ENCODE assay signal across 15 cellular contexts in the genomic region with DNA sequence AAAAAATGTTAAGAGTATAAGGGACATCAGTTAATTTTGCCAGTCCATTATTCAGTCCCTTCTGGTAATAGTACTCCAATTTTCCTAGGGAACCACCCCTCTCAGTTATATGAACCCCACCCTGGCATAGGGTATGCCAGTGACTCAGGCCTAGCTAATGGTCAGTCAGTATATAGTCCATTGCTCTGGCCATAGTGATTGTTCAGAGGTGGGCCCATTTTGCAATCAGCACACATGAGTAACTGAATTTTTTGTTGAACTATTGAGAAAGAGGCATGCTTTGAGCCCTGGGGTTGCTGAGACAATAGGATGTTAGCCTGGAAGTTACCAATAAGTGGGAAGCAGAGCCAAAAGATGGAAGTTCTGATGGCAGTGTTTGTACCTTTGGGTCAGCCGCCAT. TPM values are rescaled to one million over a fixed set of nuclear protein-coding genes. Genes with fewer than 3 reads are reported as not detected.
DNase-seq lines count a peak whose midpoint lies in the region; ATAC-seq, FAIRE-seq and TF ChIP-seq lines count a peak whose summit lies in the region.
"Had no signal": no experiment of that assay in that cellular context is flagged by ENCODE, and none has a peak within 500 bp of the region (broad histone marks: within the 10 kb centered on the region; RNA-seq: fewer than 3 reads in every experiment).

No MANE protein-coding gene starts in this region.

- no peak for TF ChIP-seq CTCF in K562 (IDR thresholded peaks at IDR 0.05 in 2 of 3, conservative IDR thresholded peaks at IDR 0.05 in 1 of 3; ENCODE audit: insufficient read depth in 2 of 3, low read depth in 1 of 3, low read length in 3 of 3)
- TF ChIP-seq CTCF in HepG2 (CRISPR knock-in tag; IDR thresholded peaks at IDR 0.05), result no peak
- no peak for TF ChIP-seq CTCF in tibial nerve (IDR thresholded peaks at IDR 0.05)

- H3K27me3 ChIP-seq in K562 (ENCODE audit: control insufficient read depth in 2 of 2, insufficient read depth in 2 of 2, low read length in 2 of 2), result no peaks in the 10 kb centered on the region
- no peaks in the 10 kb centered on the region; a peak in 2 of 5 replicates for H3K27me3 ChIP-seq in HepG2 (ENCODE audit: control insufficient read depth in 1 of 2, insufficient read depth in 2 of 2, low read length in 2 of 2)
- H3K27me3 ChIP-seq in tibial nerve, result no peaks in the 10 kb centered on the region

- peak overlapping the region in 2 of 4 donors; percentile 30 to 79 for H3K4me3 Mint-ChIP-seq in IgD-negative memory B cell
- H3K4me3 Mint-ChIP-seq: CD8-positive, alpha-beta T cell; central memory CD8-positive, alpha-beta T cell; stimulated activated effector memory CD8-positive, alpha-beta T cell treated with anti-CD3 and anti-CD28 coated beads, Interleukin-12 subunit alpha, Interleukin-12 subunit beta, amount 100 ng/mL, for 72 hours; T-helper 1 cell treated with Interleukin-12 subunit alpha and Interleukin-12 subunit beta and Interleukin-4 antibody, amounts not matched to agents 30 μg/mL and 1 μg/mL, for 36 hours had no signal

- FAIRE-seq in K562 (lab: Jason Lieb, UNC) (no peak), HepG2 (lab: Jason Lieb, UNC) (no peak)
- FAIRE-seq: islet of Langerhans had no signal

- H4K20me1 ChIP-seq in K562 (replicated peaks; ENCODE audit: control insufficient read depth, insufficient read depth, low read length) (peaks cover 6% of the 10 kb centered on the region; the same call in 1 of the 2 replicates), HepG2 (ENCODE audit: insufficient read depth, low read length) (peaks cover 15% of the 10 kb centered on the region; the same call in 1 of the 2 replicates)

- BruUV-seq in K562 (replicated peaks; lab: Mats Ljungman, UMichigan) (TSS peak; percentile 10), HepG2 (replicated peaks; lab: Mats Ljungman, UMichigan) (TSS peak; percentile 21)

- H3K27ac Mint-ChIP-seq in IgD-negative memory B cell, result peak overlapping the region; percentile 52 to 92 (median 78)
- H3K27ac Mint-ChIP-seq: stimulated activated effector memory CD8-positive, alpha-beta T cell treated with anti-CD3 and anti-CD28 coated beads, Interleukin-12 subunit alpha, Interleukin-12 subunit beta, amount 100 ng/mL, for 72 hours; T-helper 1 cell treated with Interleukin-12 subunit alpha and Interleukin-12 subunit beta and Interleukin-4 antibody, amounts not matched to agents 30 μg/mL and 1 μg/mL, for 36 hours had no signal

- 100% methylated on average over 1 of the region's 1 CpG for WGBS in K562 (ENCODE audit: insufficient coverage, low coverage, missing lambda C conversion rate)
- 71% methylated on average over 1 of the region's 1 CpG for WGBS in HepG2 (ENCODE audit: low lambda C conversion rate)
- WGBS in tibial nerve, 2 donors, result 94 to 100% methylated on average over 1 of the region's 1 CpG

- H3K27me3 Mint-ChIP-seq in IgD-negative memory B cell, result no peaks in the 10 kb centered on the region
- H3K27me3 Mint-ChIP-seq: central memory CD8-positive, alpha-beta T cell had no signal

- H3K4me1 Mint-ChIP-seq in IgD-negative memory B cell, result peaks cover 42 to 55% (median 54%) of the 10 kb centered on the region in 3 donors

- in situ Hi-C loops in K562 (cut with MboI) (no loop called here), HepG2 (cut with HindIII; ENCODE audit: extremely low pct_ligation_motif_present, low pct_unique_long_range_greater_than_20kb) (no loop called here)

- ATAC-seq in K562 (no peak), HepG2 (peak; percentile 75), GM21526 (IDR thresholded peaks at IDR 0.05; ENCODE audit: low FRiP score, unreplicated experiment) (no peak)
- ATAC-seq: CD8-positive, alpha-beta T cell; stimulated activated effector memory CD8-positive, alpha-beta T cell treated with anti-CD3 and anti-CD28 coated beads, Interleukin-12 subunit alpha, Interleukin-12 subunit beta, amount 100 ng/mL, for 72 hours had no signal

- CTCF ChIA-PET in K562 (lab: Yijun Ruan, JAX; ENCODE audit: low intra/inter-chr PET ratio) (no interaction called here), HepG2 (lab: Yijun Ruan, JAX; ENCODE audit: low intra/inter-chr PET ratio, low total read pairs) (no interaction called here)

- intact Hi-C loops in K562 (cut with micrococcal nuclease) (no loop called here), HepG2 (cut with micrococcal nuclease; ENCODE audit: unreplicated experiment) (no loop called here)

- H3K4me3 ChIP-seq in K562 (no peak overlapping the region), HepG2 (replicated peaks in 1 of 3; ENCODE audit: insufficient read depth in 1 of 3, low read depth in 2 of 3, low read length in 3 of 3) (no peak overlapping the region), tibial nerve (no peak overlapping the region)
- H3K4me3 ChIP-seq: prostate gland had no signal

- no peak overlapping the region for H2AFZ ChIP-seq in K562 (ENCODE audit: low read depth, low read length)
- H2AFZ ChIP-seq in HepG2 (ENCODE audit: low read length), result no peak overlapping the region

- TF ChIP-seq RAD21 in K562 (CRISPR knock-in tag; conservative IDR thresholded peaks at IDR 0.05 in 1 of 2, IDR thresholded peaks at IDR 0.05 in 1 of 2) (no peak), HepG2 (CRISPR knock-in tag; IDR thresholded peaks at IDR 0.05) (peak; percentile 12; the same call in 1 of the 2 replicates)

- DNase-seq in AG20443 (ENCODE audit: low spot score) (peak; percentile 67), K562 (ENCODE audit: extremely low read depth in 1 of 4, low spot score in 3 of 4) (no peak), HepG2 (ENCODE audit: low spot score) (peak; percentile 84), C1 segment of cervical spinal cord (lab: John Stamatoyannopoulos, UW) (no peak), tibial nerve (ENCODE audit: low spot score in 2 of 2) (no peak), NCI-H187 (lab: John Stamatoyannopoulos, UW) (no peak)
- DNase-seq: activated effector memory CD4-positive, alpha-beta T cell treated with anti-CD3 and anti-CD28 coated beads, Interleukin-2, amount 50 U/mL, for 16 hours; CD8-positive, alpha-beta T cell had no signal

- no peak overlapping the region for H3K27ac ChIP-seq in K562 (ENCODE audit: extremely low read depth, low read depth, low read length)
- peak overlapping the region; percentile 59 for H3K27ac ChIP-seq in HepG2 (ENCODE audit: extremely low read length, insufficient read depth, low read length)
- H3K27ac ChIP-seq in tibial nerve, result peak overlapping the region in 1 of 4 donors; percentile 99
- H3K27ac ChIP-seq: prostate gland had no signal

- TF ChIP-seq POLR2A in K562 (conservative IDR thresholded peaks at IDR 0.05) (no peak), HepG2 (IDR thresholded peaks at IDR 0.05; ENCODE audit: insufficient read depth in 1 of 2, low read depth in 2 of 2, low read length in 2 of 2) (no peak), tibial nerve (IDR thresholded peaks at IDR 0.05) (no peak)

- H3K9ac ChIP-seq in K562 (ENCODE audit: insufficient read depth in 1 of 2, low read depth in 2 of 2, low read length in 2 of 2) (no peak overlapping the region), HepG2 (ENCODE audit: insufficient read depth, low read depth, low read length) (no peak overlapping the region)

- H3K4me1 ChIP-seq in K562 (replicated peaks in 1 of 2; ENCODE audit: control insufficient read depth in 2 of 2, insufficient read depth in 2 of 2, low read length in 2 of 2), result peaks cover 18 to 20% of the 10 kb centered on the region in 2 experiments; a peak in 4 of 5 replicates
- H3K4me1 ChIP-seq in HepG2 (ENCODE audit: insufficient read depth, low read length), result peaks cover 44% of the 10 kb centered on the region
- H3K4me1 ChIP-seq in tibial nerve, result peaks cover 0 to 56% (median 27%) of the 10 kb centered on the region in 4 donors

- no peaks in the 10 kb centered on the region for H3K9me1 ChIP-seq in K562 (ENCODE audit: control insufficient read depth, insufficient read depth, low read length)

- H3K36me3 ChIP-seq in K562 (ENCODE audit: control insufficient read depth, insufficient read depth, low read length), result no peaks in the 10 kb centered on the region
- no peaks in the 10 kb centered on the region; a peak in 3 of 5 replicates for H3K36me3 ChIP-seq in HepG2 (replicated peaks in 1 of 2; ENCODE audit: control insufficient read depth in 1 of 2, insufficient read depth in 2 of 2, low read length in 2 of 2)
- no peaks in the 10 kb centered on the region for H3K36me3 ChIP-seq in tibial nerve
- H3K36me3 ChIP-seq: prostate gland had no signal

- no peaks in the 10 kb centered on the region for H3K9me3 Mint-ChIP-seq in IgD-negative memory B cell
- H3K9me3 Mint-ChIP-seq: CD8-positive, alpha-beta T cell; central memory CD8-positive, alpha-beta T cell; stimulated activated effector memory CD8-positive, alpha-beta T cell treated with anti-CD3 and anti-CD28 coated beads, Interleukin-12 subunit alpha, Interleukin-12 subunit beta, amount 100 ng/mL, for 72 hours; T-helper 1 cell treated with Interleukin-12 subunit alpha and Interleukin-12 subunit beta and Interleukin-4 antibody, amounts not matched to agents 30 μg/mL and 1 μg/mL, for 36 hours had no signal

- H3K4me2 ChIP-seq in K562 (ENCODE audit: insufficient read depth, low read length), result no peak overlapping the region
- H3K4me2 ChIP-seq in HepG2 (ENCODE audit: low read depth, low read length), result 0 out of 2 replicates have a peak overlapping the region, but pooled peaks have one; percentile 24

- H3K79me2 ChIP-seq in K562 (ENCODE audit: control insufficient read depth, insufficient read depth, low read length), result peaks cover 88% of the 10 kb centered on the region
- H3K79me2 ChIP-seq in HepG2 (ENCODE audit: insufficient read depth, low read length), result peaks cover 81% of the 10 kb centered on the region

- TF ChIP-seq EP300 in K562 (IDR thresholded peaks at IDR 0.05; ENCODE audit: low read length) (no peak), HepG2 (IDR thresholded peaks at IDR 0.05; ENCODE audit: low read depth in 2 of 2, low read length in 2 of 2) (peak; percentile 52 to 63; a peak in 2 of 4 replicates), HepG2 (CRISPR knock-in tag; IDR thresholded peaks at IDR 0.05; ENCODE audit: borderline replicate concordance) (no peak), tibial nerve (IDR thresholded peaks at IDR 0.05) (peak in 1 of 2 donors; percentile 27)

- H3K9me3 ChIP-seq in K562 (replicated peaks; ENCODE audit: control insufficient read depth, insufficient read depth, low read depth, low read length), result no peaks in the 10 kb centered on the region
- no peaks in the 10 kb centered on the region for H3K9me3 ChIP-seq in HepG2 (ENCODE audit: low read length)
- H3K9me3 ChIP-seq in tibial nerve, result no peaks in the 10 kb centered on the region
- H3K9me3 ChIP-seq: prostate gland had no signal

- H3K36me3 Mint-ChIP-seq in IgD-negative memory B cell, result no peaks in the 10 kb centered on the region

- POLR2A ChIA-PET in K562 (lab: Yijun Ruan, JAX), result interaction anchor here (0.5 to 1.5 kb wide), 3 partner anchors 12 to 89 kb away, joined by 3 to 7 read pairs (median 4); no protein-coding TSS in a partner anchor
- POLR2A ChIA-PET in HepG2 (lab: Yijun Ruan, JAX), result interaction anchor here (1.2 to 1.3 kb wide), 2 partner anchors 26 to 44 kb away, joined by 4 to 5 read pairs; no protein-coding TSS in a partner anchor

RNA-seq across cellular contexts. Expression of a gene that starts 4.1 kb away (rescaled TPM):
- polyA plus RNA-seq in IgD-negative memory B cell (24.3 TPM), K562 (2011; rRNA removed) (75.3 and 78.4 TPM in 2 replicates), K562 (2014; fragmentation: Illumina TruSeq; extraction: Trizol) (55.1 and 56.8 TPM in 2 replicates), K562 (2014; fragmentation: Nextera tagmentation; extraction: Ambion mirVana) (1 to 10 TPM; 4.6 to 5.4 TPM), K562 (2014; rRNA removed) (30.3 and 112 TPM in 2 replicates), HepG2 (2011; rRNA removed) (96.6 and 103 TPM in 2 replicates)
- 161 and 276 TPM in 2 replicates for total RNA-seq in K562 (2011; cell fraction: chromatin; rRNA removed; ENCODE audit: low replicate concordance)
- total RNA-seq in K562 (2011; cell fraction: nucleolus; rRNA removed), result 65.2 and 96.1 TPM in 2 replicates
- total RNA-seq in K562 (2011; cell fraction: nucleoplasm; rRNA removed), result 143 and 236 TPM in 2 replicates
- total RNA-seq in K562 (2014; rRNA removed) (39.0 and 40.6 TPM in 2 replicates), K562 (2014; rRNA removed; fragmentation: Illumina TruSeq; extraction: Trizol) (26.6 and 33.1 TPM in 2 replicates), K562 (2015; rRNA removed; fragmentation: Illumina TruSeq; extraction: Trizol) (32.6 and 33.7 TPM in 2 replicates), K562 (2021) (28.6 and 29.2 TPM in 2 replicates), HepG2 (2016; rRNA removed; fragmentation: Illumina TruSeq; extraction: Trizol) (25.5 and 37.8 TPM in 2 replicates), tibial nerve (10 to 100 TPM; 47.3 to 74.1 (median 70.6) TPM)
- 32.3 and 52.2 TPM in 2 replicates for polyA plus RNA-seq in K562 (2011; cell fraction: cytosol; rRNA removed)
- 110 and 115 TPM in 2 replicates for polyA plus RNA-seq in K562 (2011; cell fraction: nucleus; rRNA removed)
- 16.3 and 17.8 TPM in 2 replicates for polyA plus RNA-seq in K562 (2012)
- 132 and 162 TPM in 2 replicates for polyA minus RNA-seq in K562 (2011; rRNA and poly(A)+ RNA removed)
- 27.7 and 35.1 TPM in 2 replicates for polyA minus RNA-seq in K562 (2011; cell fraction: cytosol; rRNA and poly(A)+ RNA removed)
- 33.9 and 66.8 TPM in 2 replicates for polyA minus RNA-seq in K562 (2011; cell fraction: nucleus; rRNA and poly(A)+ RNA removed)
- 218 and 232 TPM in 2 replicates for total RNA-seq in HepG2 (2016; cell fraction: cytosol; rRNA removed; fragmentation: Illumina TruSeq; extraction: Trizol; ENCODE audit: low read depth)
- total RNA-seq in HepG2 (2016; cell fraction: insoluble cytoplasmic fraction; rRNA removed; fragmentation: Illumina TruSeq; extraction: Trizol), result 24.4 and 24.7 TPM in 2 replicates
- total RNA-seq in HepG2 (2016; cell fraction: membrane; rRNA removed; fragmentation: Illumina TruSeq; extraction: Trizol), result 46.4 and 46.7 TPM in 2 replicates
- 44.1 and 49.3 TPM in 2 replicates for total RNA-seq in HepG2 (2016; cell fraction: nucleus; rRNA removed; fragmentation: Illumina TruSeq; extraction: Trizol)
- polyA plus RNA-seq in HepG2 (2011; cell fraction: cytosol; rRNA removed), result 28.4 and 40.4 TPM in 2 replicates
- 91.5 and 98.6 TPM in 2 replicates for polyA plus RNA-seq in HepG2 (2011; cell fraction: nucleus; rRNA removed)
- polyA plus RNA-seq in HepG2 (2012), result 19.7 TPM in 2 replicates
- 1.0 and 1.9 TPM in 2 replicates for polyA plus RNA-seq in HepG2 (2016; cell fraction: cytosol; fragmentation: Illumina TruSeq; extraction: Trizol; ENCODE audit: low read depth)
- polyA plus RNA-seq in HepG2 (2016; cell fraction: insoluble cytoplasmic fraction; fragmentation: Illumina TruSeq; extraction: Trizol; ENCODE audit: low read depth), result 21.2 and 31.8 TPM in 2 replicates
- 4.6 and 5.7 TPM in 2 replicates for polyA plus RNA-seq in HepG2 (2016; cell fraction: membrane; fragmentation: Illumina TruSeq; extraction: Trizol; ENCODE audit: low read depth)
- polyA plus RNA-seq in HepG2 (2016; cell fraction: nucleus; fragmentation: Illumina TruSeq; extraction: Trizol; ENCODE audit: insufficient read depth, low read depth), result 50.6 and 53.6 TPM in 2 replicates
- 101 and 103 TPM in 2 replicates for polyA minus RNA-seq in HepG2 (2011; rRNA and poly(A)+ RNA removed; ENCODE audit: low replicate concordance)
- 46.1 and 64.4 TPM in 2 replicates for polyA minus RNA-seq in HepG2 (2011; cell fraction: cytosol; rRNA and poly(A)+ RNA removed)
- polyA minus RNA-seq in HepG2 (2011; cell fraction: nucleus; rRNA and poly(A)+ RNA removed), result 104 and 122 TPM in 2 replicates

RNA-seq across cellular contexts. Expression of a gene that starts 45.5 kb away (rescaled TPM):
- polyA plus RNA-seq in IgD-negative memory B cell, result 65.5 TPM
- 9.2 and 23.4 TPM in 2 replicates for total RNA-seq in K562 (2011; cell fraction: chromatin; rRNA removed; ENCODE audit: low replicate concordance)
- 6.2 and 7.2 TPM in 2 replicates for total RNA-seq in K562 (2011; cell fraction: nucleolus; rRNA removed)
- total RNA-seq in K562 (2011; cell fraction: nucleoplasm; rRNA removed), result 13.4 and 20.8 TPM in 2 replicates
- 105 and 106 TPM in 2 replicates for total RNA-seq in K562 (2014; rRNA removed)
- 82.1 and 94.8 TPM in 2 replicates for total RNA-seq in K562 (2014; rRNA removed; fragmentation: Illumina TruSeq; extraction: Trizol)
- 67.5 and 77.6 TPM in 2 replicates for total RNA-seq in K562 (2015; rRNA removed; fragmentation: Illumina TruSeq; extraction: Trizol)
- 76.3 and 83.8 TPM in 2 replicates for total RNA-seq in K562 (2021)
- 53.4 and 64.9 TPM in 2 replicates for polyA plus RNA-seq in K562 (2011; rRNA removed)
- 11.2 and 17.6 TPM in 2 replicates for polyA plus RNA-seq in K562 (2011; cell fraction: cytosol; rRNA removed)
- polyA plus RNA-seq in K562 (2011; cell fraction: nucleus; rRNA removed), result 8.3 and 15.6 TPM in 2 replicates
- polyA plus RNA-seq in K562 (2012), result 47.8 and 58.7 TPM in 2 replicates
- polyA plus RNA-seq in K562 (2014; fragmentation: Illumina TruSeq; extraction: Trizol), result 72.1 and 87.6 TPM in 2 replicates
- polyA plus RNA-seq in K562 (2014; fragmentation: Nextera tagmentation; extraction: Ambion mirVana), result 10 to 100 TPM; 35.7 to 47.5 TPM
- polyA plus RNA-seq in K562 (2014; rRNA removed), result 47.2 and 48.9 TPM in 2 replicates
- polyA minus RNA-seq in K562 (2011; rRNA and poly(A)+ RNA removed), result 80.8 and 120 TPM in 2 replicates
- polyA minus RNA-seq in K562 (2011; cell fraction: cytosol; rRNA and poly(A)+ RNA removed), result 29.3 and 41.4 TPM in 2 replicates
- polyA minus RNA-seq in K562 (2011; cell fraction: nucleus; rRNA and poly(A)+ RNA removed), result 5.9 and 10.3 TPM in 2 replicates
- total RNA-seq in HepG2 (2016; rRNA removed; fragmentation: Illumina TruSeq; extraction: Trizol), result 28.8 and 51.6 TPM in 2 replicates
- 5.3 and 5.6 TPM in 2 replicates for total RNA-seq in HepG2 (2016; cell fraction: cytosol; rRNA removed; fragmentation: Illumina TruSeq; extraction: Trizol; ENCODE audit: low read depth)
- total RNA-seq in HepG2 (2016; cell fraction: insoluble cytoplasmic fraction; rRNA removed; fragmentation: Illumina TruSeq; extraction: Trizol), result 28.6 and 50.2 TPM in 2 replicates
- 12.7 and 14.5 TPM in 2 replicates for total RNA-seq in HepG2 (2016; cell fraction: membrane; rRNA removed; fragmentation: Illumina TruSeq; extraction: Trizol)
- total RNA-seq in HepG2 (2016; cell fraction: nucleus; rRNA removed; fragmentation: Illumina TruSeq; extraction: Trizol), result 12.1 and 14.7 TPM in 2 replicates
- 6.5 and 6.9 TPM in 2 replicates for polyA plus RNA-seq in HepG2 (2011; rRNA removed)
- polyA plus RNA-seq in HepG2 (2011; cell fraction: cytosol; rRNA removed), result 4.9 and 5.6 TPM in 2 replicates
- polyA plus RNA-seq in HepG2 (2011; cell fraction: nucleus; rRNA removed), result 2.6 and 3.5 TPM in 2 replicates
- 16.6 and 18.2 TPM in 2 replicates for polyA plus RNA-seq in HepG2 (2012)
- 1.4 and 1.7 TPM in 2 replicates for polyA plus RNA-seq in HepG2 (2016; cell fraction: cytosol; fragmentation: Illumina TruSeq; extraction: Trizol; ENCODE audit: low read depth)
- 35.8 and 41.7 TPM in 2 replicates for polyA plus RNA-seq in HepG2 (2016; cell fraction: insoluble cytoplasmic fraction; fragmentation: Illumina TruSeq; extraction: Trizol; ENCODE audit: low read depth)
- 5.3 TPM in 2 replicates for polyA plus RNA-seq in HepG2 (2016; cell fraction: membrane; fragmentation: Illumina TruSeq; extraction: Trizol; ENCODE audit: low read depth)
- 17.6 and 20.9 TPM in 2 replicates for polyA plus RNA-seq in HepG2 (2016; cell fraction: nucleus; fragmentation: Illumina TruSeq; extraction: Trizol; ENCODE audit: insufficient read depth, low read depth)
- polyA minus RNA-seq in HepG2 (2011; rRNA and poly(A)+ RNA removed; ENCODE audit: low replicate concordance), result 3.0 and 13.4 TPM in 2 replicates
- 9.7 and 10.3 TPM in 2 replicates for polyA minus RNA-seq in HepG2 (2011; cell fraction: cytosol; rRNA and poly(A)+ RNA removed)
- polyA minus RNA-seq in HepG2 (2011; cell fraction: nucleus; rRNA and poly(A)+ RNA removed), result 6.4 and 9.3 TPM in 2 replicates
- 10 to 100 TPM; 27.2 to 48.6 (median 41.2) TPM for total RNA-seq in tibial nerve

RNA-seq across cellular contexts. Expression of a gene that starts 58.5 kb away (rescaled TPM):
- polyA plus RNA-seq in IgD-negative memory B cell, result 46.5 TPM
- total RNA-seq in K562 (2011; cell fraction: chromatin; rRNA removed; ENCODE audit: low replicate concordance), result 71.3 and 88.5 TPM in 2 replicates
- 44.5 and 49.2 TPM in 2 replicates for total RNA-seq in K562 (2011; cell fraction: nucleolus; rRNA removed)
- total RNA-seq in K562 (2011; cell fraction: nucleoplasm; rRNA removed), result 48.2 and 50.5 TPM in 2 replicates
- total RNA-seq in K562 (2014; rRNA removed), result 12.8 and 17.5 TPM in 2 replicates
- 7.9 and 8.7 TPM in 2 replicates for total RNA-seq in K562 (2014; rRNA removed; fragmentation: Illumina TruSeq; extraction: Trizol)
- 9.3 and 10.0 TPM in 2 replicates for total RNA-seq in K562 (2015; rRNA removed; fragmentation: Illumina TruSeq; extraction: Trizol)
- total RNA-seq in K562 (2021), result 24.0 and 24.4 TPM in 2 replicates
- 13.4 and 20.8 TPM in 2 replicates for polyA plus RNA-seq in K562 (2011; rRNA removed)
- 12.4 and 14.0 TPM in 2 replicates for polyA plus RNA-seq in K562 (2011; cell fraction: cytosol; rRNA removed)
- 29.7 and 37.4 TPM in 2 replicates for polyA plus RNA-seq in K562 (2011; cell fraction: nucleus; rRNA removed)
- polyA plus RNA-seq in K562 (2012), result 12.3 and 12.8 TPM in 2 replicates
- polyA plus RNA-seq in K562 (2014; fragmentation: Illumina TruSeq; extraction: Trizol), result 13.4 and 14.2 TPM in 2 replicates
- 1 to 10 TPM; 8.4 to 9.3 TPM for polyA plus RNA-seq in K562 (2014; fragmentation: Nextera tagmentation; extraction: Ambion mirVana)
- polyA plus RNA-seq in K562 (2014; rRNA removed), result 11.8 and 11.9 TPM in 2 replicates
- 21.3 and 23.2 TPM in 2 replicates for polyA minus RNA-seq in K562 (2011; rRNA and poly(A)+ RNA removed)
- polyA minus RNA-seq in K562 (2011; cell fraction: cytosol; rRNA and poly(A)+ RNA removed), result 15.6 and 20.1 TPM in 2 replicates
- polyA minus RNA-seq in K562 (2011; cell fraction: nucleus; rRNA and poly(A)+ RNA removed), result 18.7 and 27.2 TPM in 2 replicates
- 4.8 and 5.2 TPM in 2 replicates for total RNA-seq in HepG2 (2016; rRNA removed; fragmentation: Illumina TruSeq; extraction: Trizol)
- total RNA-seq in HepG2 (2016; cell fraction: cytosol; rRNA removed; fragmentation: Illumina TruSeq; extraction: Trizol; ENCODE audit: low read depth), result 1.7 and 2.2 TPM in 2 replicates
- 4.4 and 6.1 TPM in 2 replicates for total RNA-seq in HepG2 (2016; cell fraction: insoluble cytoplasmic fraction; rRNA removed; fragmentation: Illumina TruSeq; extraction: Trizol)
- 3.9 and 4.0 TPM in 2 replicates for total RNA-seq in HepG2 (2016; cell fraction: membrane; rRNA removed; fragmentation: Illumina TruSeq; extraction: Trizol)
- total RNA-seq in HepG2 (2016; cell fraction: nucleus; rRNA removed; fragmentation: Illumina TruSeq; extraction: Trizol), result 5.3 and 5.7 TPM in 2 replicates
- polyA plus RNA-seq in HepG2 (2011; rRNA removed), result 6.5 and 8.1 TPM in 2 replicates
- polyA plus RNA-seq in HepG2 (2011; cell fraction: cytosol; rRNA removed), result 2.9 and 3.5 TPM in 2 replicates
- 16.7 and 22.2 TPM in 2 replicates for polyA plus RNA-seq in HepG2 (2011; cell fraction: nucleus; rRNA removed)
- polyA plus RNA-seq in HepG2 (2012), result 3.4 and 4.4 TPM in 2 replicates
- polyA plus RNA-seq in HepG2 (2016; cell fraction: cytosol; fragmentation: Illumina TruSeq; extraction: Trizol; ENCODE audit: low read depth), result 0.63 and 0.68 TPM in 2 replicates
- polyA plus RNA-seq in HepG2 (2016; cell fraction: insoluble cytoplasmic fraction; fragmentation: Illumina TruSeq; extraction: Trizol; ENCODE audit: low read depth), result 3.2 and 4.5 TPM in 2 replicates
- 1.2 and 1.3 TPM in 2 replicates for polyA plus RNA-seq in HepG2 (2016; cell fraction: membrane; fragmentation: Illumina TruSeq; extraction: Trizol; ENCODE audit: low read depth)
- 13.0 and 13.9 TPM in 2 replicates for polyA plus RNA-seq in HepG2 (2016; cell fraction: nucleus; fragmentation: Illumina TruSeq; extraction: Trizol; ENCODE audit: insufficient read depth, low read depth)
- 10.1 and 33.6 TPM in 2 replicates for polyA minus RNA-seq in HepG2 (2011; rRNA and poly(A)+ RNA removed; ENCODE audit: low replicate concordance)
- 4.4 and 5.1 TPM in 2 replicates for polyA minus RNA-seq in HepG2 (2011; cell fraction: cytosol; rRNA and poly(A)+ RNA removed)
- polyA minus RNA-seq in HepG2 (2011; cell fraction: nucleus; rRNA and poly(A)+ RNA removed), result 10.8 and 14.2 TPM in 2 replicates
- total RNA-seq in tibial nerve, result 100 to 1,000 TPM in 2 of 4 donors, 10 to 100 TPM in 2; 63.6 to 168 (median 102) TPM

Comparison
In these comparisons a context has a peak if more than half of its experiments do, and no peak if none do; other contexts are left out.
1. DNase-seq: peak in AG20443 (single experiment) and HepG2 (single experiment); none in K562 (0 of 4), C1 segment of cervical spinal cord (0 of 14), tibial nerve (0 of 2) and NCI-H187 (0 of 2).